12 cellular contexts compared by ENCODE assay signal in the genomic region with DNA sequence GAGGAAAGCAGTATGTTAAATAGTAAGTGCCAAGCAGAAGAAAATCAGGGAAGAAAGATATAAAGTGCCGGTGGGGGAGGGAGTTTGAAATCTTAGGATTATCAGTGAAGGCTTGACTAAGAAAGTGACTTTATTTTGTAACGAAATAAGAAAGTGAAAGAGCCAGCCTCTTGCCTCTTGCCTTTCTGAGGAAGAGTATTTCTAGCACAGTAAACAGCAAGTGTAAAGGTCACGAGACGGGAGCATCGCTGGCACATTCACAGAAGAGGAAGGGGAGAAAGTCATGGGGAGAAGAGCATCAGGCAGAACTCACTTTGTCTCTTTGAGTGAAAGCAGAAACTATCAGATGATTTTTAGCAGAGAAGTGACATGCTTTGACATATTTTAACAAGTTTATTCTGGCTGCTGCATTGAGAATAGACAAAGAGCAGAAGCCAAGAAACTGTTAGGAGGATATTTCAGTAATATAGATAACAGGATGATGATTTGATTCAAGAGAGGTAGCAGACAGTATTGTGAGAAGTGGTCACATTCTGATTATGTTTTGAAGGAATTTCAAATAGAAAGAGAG.
A peak's percentile ranks its signal among the peaks of the same experiment; 100 is the strongest.
DNase-seq lines count a peak whose midpoint lies in the region; ATAC-seq and TF ChIP-seq lines count a peak whose summit lies in the region.
"Had no signal": no experiment of that assay in that cellular context is flagged by ENCODE, and none has a peak within 500 bp of the region (broad histone marks: within the 10 kb centered on the region; RNA-seq: fewer than 3 reads in every experiment).

No MANE protein-coding gene starts in this region.

- no peaks in the 10 kb centered on the region for H3K27me3 Mint-ChIP-seq in T-helper 2 cell treated with Interferon-gamma antibody and Interleukin-4, amounts not matched to agents 5 μg/mL and 100 μg/mL, for 36 hours (ENCODE audit: low read depth)
- no peaks in the 10 kb centered on the region for H3K27me3 Mint-ChIP-seq in CD4-positive, alpha-beta T cell
- H3K27me3 Mint-ChIP-seq: brain had no signal

- intact Hi-C loops in gastrocnemius medialis (cut with DNase I; ENCODE audit: low total_unique reads): loop anchor here (5.0 kb wide), 1 partner anchor 315 kb away; the partner anchor contains the start of gene CAMK2D
- intact Hi-C loops in CD4-positive, alpha-beta T cell (cut with DNase I, micrococcal nuclease): no loop called here

- no peak overlapping the region for H2BK120ac ChIP-seq in mesendoderm (ENCODE audit: low read depth, low read length)

- no peak for TF ChIP-seq CTCF in gastrocnemius medialis (IDR thresholded peaks at IDR 0.05 in 4 of 5, conservative IDR thresholded peaks at IDR 0.05 in 1 of 5)
- no peak for TF ChIP-seq CTCF in CD4-positive, alpha-beta T cell (IDR thresholded peaks at IDR 0.05)

- H3K36me3 ChIP-seq in gastrocnemius medialis (no peaks in the 10 kb centered on the region), mesendoderm (ENCODE audit: control insufficient read depth, insufficient read depth, low read length) (no peaks in the 10 kb centered on the region)

- ATAC-seq in GM18868 (IDR thresholded peaks at IDR 0.05; ENCODE audit: unreplicated experiment) (peak; percentile 86), GM21423 (IDR thresholded peaks at IDR 0.05; ENCODE audit: unreplicated experiment) (peak; percentile 61), gastrocnemius medialis (no peak), HG02763 (IDR thresholded peaks at IDR 0.05; ENCODE audit: unreplicated experiment) (no peak)
- no peak for ATAC-seq in CD4-positive, alpha-beta T cell (ENCODE audit: poor library complexity)

- H3K23ac ChIP-seq in mesendoderm (ENCODE audit: low read length): no peak overlapping the region

- H3K4ac ChIP-seq in mesendoderm (ENCODE audit: low read depth, low read length): no peak overlapping the region

- no peaks in the 10 kb centered on the region for H3K9me3 ChIP-seq in gastrocnemius medialis
- H3K9me3 ChIP-seq in CD4-positive, alpha-beta T cell (ENCODE audit: control insufficient read depth, low read length): peaks cover 5% of the 10 kb centered on the region

- H3K4me3 Mint-ChIP-seq in T-helper 2 cell treated with Interferon-gamma antibody and Interleukin-4, amounts not matched to agents 5 μg/mL and 100 μg/mL, for 36 hours: no peak overlapping the region
- H3K4me3 Mint-ChIP-seq in CD4-positive, alpha-beta T cell: no peak overlapping the region
- H3K4me3 Mint-ChIP-seq: brain had no signal

- H3K9ac ChIP-seq in mesendoderm (ENCODE audit: low read length): no peak overlapping the region

- in situ Hi-C loops in gastrocnemius medialis (cut with MboI; ENCODE audit: low sequenced_read_pairs in 4 of 4): no loop called here

- DNase-seq in T-helper 2 cell treated with Interferon-gamma antibody and Interleukin-4, amounts not matched to agents 5 μg/mL and 100 μg/mL, for 36 hours (ENCODE audit: low spot score): peak; percentile 43
- no peak for DNase-seq in gastrocnemius medialis
- no peak for DNase-seq in CD4-positive, alpha-beta T cell
- no peak for DNase-seq in mesendoderm
- no peak for DNase-seq in GF-D8 (lab: John Stamatoyannopoulos, UW)
- DNase-seq: activated CD4-positive, CD25-positive, alpha-beta regulatory T cell; glutamatergic neuron; KG1 had no signal

- no peak overlapping the region for H2BK15ac ChIP-seq in mesendoderm (replicated peaks; ENCODE audit: low read depth)

- peaks cover 12% of the 10 kb centered on the region for H3K4me1 Mint-ChIP-seq in T-helper 2 cell treated with Interferon-gamma antibody and Interleukin-4, amounts not matched to agents 5 μg/mL and 100 μg/mL, for 36 hours (ENCODE audit: low read depth)
- no peaks in the 10 kb centered on the region for H3K4me1 Mint-ChIP-seq in CD4-positive, alpha-beta T cell (ENCODE audit: low read depth)

- H3K27me3 ChIP-seq in gastrocnemius medialis (no peaks in the 10 kb centered on the region), mesendoderm (ENCODE audit: insufficient read depth, low read length, poor library complexity) (no peaks in the 10 kb centered on the region)
- H3K27me3 ChIP-seq in CD4-positive, alpha-beta T cell (ENCODE audit: control insufficient read depth, insufficient read depth, low read length): no peaks in the 10 kb centered on the region

- WGBS in mesendoderm (ENCODE audit: extremely low coverage, insufficient coverage, low lambda C conversion rate): no CpG with 5 or more reads among the region's 5 CpGs

- H3K27ac Mint-ChIP-seq in T-helper 2 cell treated with Interferon-gamma antibody and Interleukin-4, amounts not matched to agents 5 μg/mL and 100 μg/mL, for 36 hours: no peak overlapping the region
- no peak overlapping the region for H3K27ac Mint-ChIP-seq in CD4-positive, alpha-beta T cell

- CTCF ChIA-PET in CD4-positive, alpha-beta T cell (lab: Charles Lee): no interaction called here

- H3K79me2 ChIP-seq in mesendoderm (ENCODE audit: control insufficient read depth, insufficient read depth, low read length): no peaks in the 10 kb centered on the region

- no peak overlapping the region for H2BK5ac ChIP-seq in mesendoderm (ENCODE audit: low read length)

- TF ChIP-seq POLR2A in gastrocnemius medialis (IDR thresholded peaks at IDR 0.05): no peak

- no peak overlapping the region for H3K56ac ChIP-seq in mesendoderm (ENCODE audit: low read length)

- no peak overlapping the region for H3K18ac ChIP-seq in mesendoderm (ENCODE audit: low read length)

- H3K27ac ChIP-seq in gastrocnemius medialis: peak overlapping the region; percentile 23 to 63 (median 48)
- no peak overlapping the region for H3K27ac ChIP-seq in CD4-positive, alpha-beta T cell (ENCODE audit: low read depth, low read length)
- H3K27ac ChIP-seq in mesendoderm (ENCODE audit: low read depth, low read length): no peak overlapping the region

- peaks cover 20 to 51% of the 10 kb centered on the region in 2 donors for H3K4me1 ChIP-seq in gastrocnemius medialis
- H3K4me1 ChIP-seq in mesendoderm (ENCODE audit: control insufficient read depth, low read depth, low read length): no peaks in the 10 kb centered on the region

- no peak overlapping the region for H4K8ac ChIP-seq in mesendoderm (ENCODE audit: low read depth, low read length)

- H2AK5ac ChIP-seq in mesendoderm (ENCODE audit: low read length): no peak overlapping the region

- H3K4me3 ChIP-seq in gastrocnemius medialis (peak overlapping the region in 1 of 4 donors; percentile 1), mesendoderm (ENCODE audit: low read length) (no peak overlapping the region)

- no peaks in the 10 kb centered on the region for H3K9me3 Mint-ChIP-seq in T-helper 2 cell treated with Interferon-gamma antibody and Interleukin-4, amounts not matched to agents 5 μg/mL and 100 μg/mL, for 36 hours
- H3K9me3 Mint-ChIP-seq in CD4-positive, alpha-beta T cell: peaks cover 2% of the 10 kb centered on the region
- H3K9me3 Mint-ChIP-seq: brain had no signal

- H3K79me1 ChIP-seq in mesendoderm (ENCODE audit: low read length): no peaks in the 10 kb centered on the region

- POLR2A ChIA-PET in CD4-positive, alpha-beta T cell (lab: Charles Lee): interaction anchor here (0.6 kb wide), 1 partner anchor 798 kb away, joined by 3 read pairs; no protein-coding TSS in a partner anchor

- H3K36me3 Mint-ChIP-seq in T-helper 2 cell treated with Interferon-gamma antibody and Interleukin-4, amounts not matched to agents 5 μg/mL and 100 μg/mL, for 36 hours (ENCODE audit: low read depth): peaks cover 9% of the 10 kb centered on the region
- peaks cover 1% of the 10 kb centered on the region for H3K36me3 Mint-ChIP-seq in CD4-positive, alpha-beta T cell (ENCODE audit: low read depth)
- H3K36me3 Mint-ChIP-seq: brain had no signal

- H3K4me2 ChIP-seq in mesendoderm (ENCODE audit: low read length): no peak overlapping the region

- no peak overlapping the region for H4K5ac ChIP-seq in mesendoderm (ENCODE audit: low read length)

Comparison
In these comparisons a context has a peak if more than half of its experiments do, and no peak if none do; other contexts are left out.
1. ATAC-seq: peak in GM18868 (single experiment) and GM21423 (single experiment); none in gastrocnemius medialis (0 of 2), CD4-positive, alpha-beta T cell (single experiment) and HG02763 (single experiment).
2. H3K27ac ChIP-seq: peak in gastrocnemius medialis (4 of 4); none in CD4-positive, alpha-beta T cell (single experiment) and mesendoderm (single experiment).